In genomic region chr13:40422588-40423235, GRCh38 we compare ENCODE assay signal across 1 cellular context.
TF ChIP-seq lines count a peak whose summit lies in the region.

No MANE protein-coding gene starts in this region.

TF ChIP-seq in GM12878, 131 proteins besides CTCF, POLR2A, EP300 and RAD21 (continued from another document):
- TF ChIP-seq NKRF (conservative IDR thresholded peaks at IDR 0.05) (no peak), BRCA1 (IDR thresholded peaks at IDR 0.05; ENCODE audit: low read depth, low read length) (no peak), USF1 (IDR thresholded peaks at IDR 0.05; ENCODE audit: borderline replicate concordance, extremely low read length, insufficient read depth, low read depth, low read length) (no peak), RBBP5 (conservative IDR thresholded peaks at IDR 0.05) (no peak)
